Comparison of ENCODE assay signal across 24 cellular contexts in genomic region chr2:109670556-109671411, GRCh38. TPM values are rescaled to one million over a fixed set of nuclear protein-coding genes. Genes with fewer than 3 reads are reported as not detected.
DNase-seq lines count a peak whose midpoint lies in the region; ATAC-seq, FAIRE-seq and TF ChIP-seq lines count a peak whose summit lies in the region.
"Had no signal": no experiment of that assay in that cellular context is flagged by ENCODE, and none has a peak within 500 bp of the region (broad histone marks: within the 10 kb centered on the region; RNA-seq: fewer than 3 reads in every experiment).

No MANE protein-coding gene starts in this region.

- no CpG with 5 or more reads among the region's 8 CpGs for WGBS in neuronal stem cell (ENCODE audit: extremely low coverage in 2 of 2, insufficient read length in 2 of 2, insufficient replicate concordance in 1 of 2), 2 donors
- 84 to 92% methylated on average over 2 to 8 of the region's 8 CpGs for WGBS in body of pancreas, 2 donors

- H2AFZ ChIP-seq in neuronal stem cell (ENCODE audit: low read length) = no peak overlapping the region
- H2AFZ ChIP-seq: PC-9 had no signal

- H4K91ac ChIP-seq in neuronal stem cell (ENCODE audit: low read depth, low read length, poor library complexity) = no peak overlapping the region

- no peak overlapping the region for H3K4ac ChIP-seq in neuronal stem cell (ENCODE audit: low read length)

- peaks cover 3% of the 10 kb centered on the region for H3K79me1 ChIP-seq in neuronal stem cell (ENCODE audit: low read depth, low read length)

- H2BK12ac ChIP-seq in neuronal stem cell (ENCODE audit: low read length) = peak overlapping the region; percentile 34

- no peak overlapping the region for H2BK5ac ChIP-seq in neuronal stem cell (ENCODE audit: low read length)

- no peaks in the 10 kb centered on the region for H3K9me3 ChIP-seq in right atrium auricular region
- H3K9me3 ChIP-seq in neuronal stem cell (replicated peaks in 1 of 2; ENCODE audit: control insufficient read depth in 2 of 2, insufficient read depth in 1 of 2, low read depth in 1 of 2, low read length in 2 of 2) = peaks cover 0 to 2% of the 10 kb centered on the region in 2 donors
- H3K9me3 ChIP-seq in upper lobe of right lung = no peaks in the 10 kb centered on the region
- no peaks in the 10 kb centered on the region for H3K9me3 ChIP-seq in body of pancreas

- H2AK5ac ChIP-seq in neuronal stem cell (ENCODE audit: low read depth, low read length) = no peak overlapping the region

- H3K23ac ChIP-seq in neuronal stem cell (ENCODE audit: low read depth, low read length, poor library complexity) = peak overlapping the region; percentile 25

- H3K36me3 ChIP-seq in right atrium auricular region = no peaks in the 10 kb centered on the region
- H3K36me3 ChIP-seq in bronchial epithelial cell (ENCODE audit: control insufficient read depth, insufficient read depth, low read length) = no peaks in the 10 kb centered on the region
- no peaks in the 10 kb centered on the region for H3K36me3 ChIP-seq in neuronal stem cell (replicated peaks in 1 of 2; ENCODE audit: control insufficient read depth in 2 of 2, insufficient read depth in 2 of 2, low read length in 2 of 2)
- H3K36me3 ChIP-seq in upper lobe of right lung = no peaks in the 10 kb centered on the region
- H3K36me3 ChIP-seq in body of pancreas (replicated peaks in 1 of 2; ENCODE audit: insufficient read depth in 1 of 2, low read depth in 2 of 2) = no peaks in the 10 kb centered on the region

- H3K9ac ChIP-seq in neuronal stem cell (ENCODE audit: low read depth, low read length, poor library complexity) = no peak overlapping the region
- H3K9ac ChIP-seq: KMS-11 had no signal

- H3K27ac ChIP-seq in right atrium auricular region = no peak overlapping the region
- no peak overlapping the region for H3K27ac ChIP-seq in neuronal stem cell (replicated peaks; ENCODE audit: low read length)
- no peak overlapping the region for H3K27ac ChIP-seq in upper lobe of right lung
- H3K27ac ChIP-seq in body of pancreas = no peak overlapping the region
- H3K27ac ChIP-seq: KMS-11, PC-9 had no signal

- H3K18ac ChIP-seq in neuronal stem cell (ENCODE audit: low read length) = peak overlapping the region; percentile 77

- no peak overlapping the region for H2BK120ac ChIP-seq in neuronal stem cell (ENCODE audit: low read depth, low read length)

- H3K27me3 ChIP-seq in right atrium auricular region (no peaks in the 10 kb centered on the region), bronchial epithelial cell (ENCODE audit: control insufficient read depth, insufficient read depth, low read length) (no peaks in the 10 kb centered on the region), neuronal stem cell (ENCODE audit: control insufficient read depth in 3 of 3, insufficient read depth in 3 of 3, low read depth in 1 of 3, low read length in 3 of 3) (no peaks in the 10 kb centered on the region), upper lobe of right lung (no peaks in the 10 kb centered on the region), body of pancreas (no peaks in the 10 kb centered on the region)

- TF ChIP-seq CTCF in right atrium auricular region (IDR thresholded peaks at IDR 0.05) (no peak), bronchial epithelial cell (IDR thresholded peaks at IDR 0.05; ENCODE audit: insufficient read depth, low read length, severe bottlenecking) (no peak), upper lobe of right lung (IDR thresholded peaks at IDR 0.05) (no peak), body of pancreas (IDR thresholded peaks at IDR 0.05) (no peak)

- H3K14ac ChIP-seq in neuronal stem cell (ENCODE audit: low read length) = peak overlapping the region; percentile 65

- ATAC-seq in upper lobe of right lung (peak; percentile 22), body of pancreas (no peak)

- H3K4me1 ChIP-seq in right atrium auricular region (no peaks in the 10 kb centered on the region), neuronal stem cell (ENCODE audit: control insufficient read depth in 2 of 2, insufficient read depth in 1 of 2, low read depth in 1 of 2, low read length in 2 of 2) (peaks cover 0 to under 1% of the 10 kb centered on the region in 2 donors), upper lobe of right lung (no peaks in the 10 kb centered on the region), body of pancreas (no peaks in the 10 kb centered on the region)

- peak overlapping the region; percentile 45 for H2BK15ac ChIP-seq in neuronal stem cell (ENCODE audit: low read length)

- H3K4me3 ChIP-seq in right atrium auricular region (no peak overlapping the region), bronchial epithelial cell (ENCODE audit: low read depth, low read length) (no peak overlapping the region), neuronal stem cell (ENCODE audit: low read length in 2 of 2) (no peak overlapping the region), upper lobe of right lung (no peak overlapping the region), body of pancreas (no peak overlapping the region)
- H3K4me3 ChIP-seq: PC-9 had no signal

- TF ChIP-seq POLR2A in body of pancreas (IDR thresholded peaks at IDR 0.05) = no peak

- intact Hi-C loops in cardiac septum (cut with DNase I) = no loop called here
- intact Hi-C loops in upper lobe of right lung (cut with DNase I) = no loop called here
- intact Hi-C loops in body of pancreas (cut with DNase I) = no loop called here

- H4K8ac ChIP-seq in neuronal stem cell (ENCODE audit: low read depth, low read length) = no peak overlapping the region

- DNase-seq in cardiac septum (ENCODE audit: low spot score) (peak; percentile 65), right atrium auricular region (ENCODE audit: low spot score) (no peak), bronchial epithelial cell (ENCODE audit: low read depth) (no peak), neuronal stem cell (ENCODE audit: low spot score) (no peak), upper lobe of right lung (no peak), DMS153 treated with DMSO at 0.1 percent for 48 hours (lab: John Stamatoyannopoulos, UW; ENCODE audit: unreplicated experiment) (no peak), body of pancreas (no peak)
- DNase-seq: 8988T, ACHN, Calu3, DND-41, GOT3, HCEC 1CT, NCI-H1048, NCI-H1417, NCI-H1694, NCI-H2029 treated with DMSO at 0.1 percent for 48 hours, NCI-H526 treated with DMSO at 0.1 percent for 48 hours, PC-9, Right ventricle myocardium superior, RPMI8226 had no signal

- no peak overlapping the region for H3K4me2 ChIP-seq in neuronal stem cell (ENCODE audit: insufficient read depth, low read length, poor library complexity, severe bottlenecking)
- H3K4me2 ChIP-seq: KMS-11, PC-9 had no signal

- FAIRE-seq in bronchial epithelial cell (lab: Jason Lieb, UNC) = peak; percentile 73
- FAIRE-seq: GM12892 had no signal

RNA-seq across cellular contexts. Expression of gene SOWAHC, which starts 56.6 kb away (rescaled TPM):
- total RNA-seq in cardiac septum = 2.4 TPM
- total RNA-seq in right atrium auricular region = 1 to 10 TPM; 3.0 to 5.3 TPM
- 48.4 and 63.5 TPM in 2 replicates for total RNA-seq in bronchial epithelial cell
- 5.2 TPM for polyA plus RNA-seq in neuronal stem cell (2013, experiment 1 of 2)
- 5.1 TPM for polyA plus RNA-seq in neuronal stem cell (2013, experiment 2 of 2)
- total RNA-seq in upper lobe of right lung = 19.9 TPM
- total RNA-seq in body of pancreas = 10 to 100 TPM in 1 of 2 donors, 1 to 10 TPM in 1; 8.8 to 11.2 TPM
- polyA plus RNA-seq: IgD-negative memory B cell had no signal

RNA-seq across cellular contexts. Expression of gene SEPTIN10, which starts 57.0 kb away (rescaled TPM):
- total RNA-seq in cardiac septum (57.4 TPM), right atrium auricular region (10 to 100 TPM; 47.0 to 61.7 TPM), bronchial epithelial cell (62.4 and 89.7 TPM in 2 replicates), upper lobe of right lung (83.7 TPM), body of pancreas (10 to 100 TPM; 44.9 to 46.5 TPM)
- polyA plus RNA-seq in neuronal stem cell (2013, experiment 1 of 2) = 71.3 TPM
- 70.6 TPM for polyA plus RNA-seq in neuronal stem cell (2013, experiment 2 of 2)
